ENCODE assay signal across 6 cellular contexts in genomic region chr22:48649031-48649430, GRCh38.
"Had no signal": no experiment of that assay in that cellular context is flagged by ENCODE, and none has a peak within 500 bp of the region (broad histone marks: within the 10 kb centered on the region; RNA-seq: fewer than 3 reads in every experiment).

No MANE protein-coding gene starts in this region.

- H3K4me1 Mint-ChIP-seq: IgD-negative memory B cell had no signal

- H3K27ac ChIP-seq: GM23248, HL-60 had no signal

- H2AFZ ChIP-seq: GM23248 had no signal

- H3K4me3 ChIP-seq: GM23248 had no signal

- H3K9me3 Mint-ChIP-seq: H9 had no signal

- DNase-seq: GM23248, H9, HCEC 1CT had no signal

- H3K9ac ChIP-seq: GM23248 had no signal

- H3K36me3 Mint-ChIP-seq: IgD-negative memory B cell had no signal

- H3K4me3 Mint-ChIP-seq: H9, IgD-negative memory B cell had no signal

- ATAC-seq: HepG2 had no signal

- H3K27me3 Mint-ChIP-seq: IgD-negative memory B cell had no signal

- H3K27ac Mint-ChIP-seq: IgD-negative memory B cell had no signal
